2 cellular contexts compared by ENCODE assay signal in the genomic region with DNA sequence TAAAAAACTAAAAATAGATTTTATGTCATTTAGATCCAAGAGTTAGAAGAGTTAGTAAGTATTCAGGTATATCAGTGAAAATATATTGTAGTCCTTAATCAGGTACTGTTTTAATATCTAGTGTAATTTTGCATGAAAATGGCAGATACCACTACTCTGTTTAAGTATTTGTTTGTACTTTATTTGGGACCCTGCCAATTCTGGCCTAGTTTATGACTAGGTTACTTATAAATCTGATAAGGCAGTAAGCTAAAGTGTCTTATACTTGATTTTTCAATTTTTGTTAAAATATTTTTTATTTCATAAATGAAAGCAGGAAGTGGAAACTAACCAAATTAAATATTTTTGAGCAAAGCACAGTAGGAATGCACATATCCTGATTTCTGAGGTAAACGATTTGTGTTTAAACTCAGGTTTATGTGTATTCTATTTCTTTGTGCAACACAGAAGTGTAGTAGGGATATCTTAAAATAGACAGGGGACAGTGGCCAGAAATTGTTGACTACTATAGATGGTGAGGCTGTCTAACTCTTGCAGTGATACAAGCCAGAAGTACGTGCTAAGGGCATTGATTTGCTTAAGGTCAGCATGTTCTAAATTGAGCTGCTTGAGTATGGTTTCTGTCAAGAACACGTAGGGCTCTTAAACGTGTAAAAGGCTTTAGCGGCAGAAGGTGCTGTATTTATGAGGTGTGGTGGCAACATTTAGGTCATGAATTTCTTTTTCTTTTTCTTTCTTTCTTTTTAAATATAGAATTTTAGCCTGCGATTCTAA.
TF ChIP-seq lines count a peak whose summit lies in the region.

No MANE protein-coding gene starts in this region.

TF ChIP-seq in liver, 16 proteins besides CTCF, POLR2A, EP300 and RAD21 (continued from another document):
- peak; percentile 8 for TF ChIP-seq SP1 (IDR thresholded peaks at IDR 0.05)

TF ChIP-seq in HepG2, 621 proteins besides CTCF, POLR2A, EP300 and RAD21 (continued from another document):
- TF ChIP-seq MZF1 (CRISPR knock-in tag; IDR thresholded peaks at IDR 0.05; ENCODE audit: borderline replicate concordance) = no peak
- TF ChIP-seq CCDC6 (CRISPR knock-in tag; IDR thresholded peaks at IDR 0.05) = no peak
- TF ChIP-seq HDAC2 (CRISPR knock-in tag; IDR thresholded peaks at IDR 0.05) = no peak
- TF ChIP-seq ZNF841 (CRISPR knock-in tag; IDR thresholded peaks at IDR 0.05; ENCODE audit: borderline replicate concordance) = no peak
- TF ChIP-seq ZNF776 (CRISPR knock-in tag; IDR thresholded peaks at IDR 0.05) = no peak
- TF ChIP-seq FOXO1 (CRISPR knock-in tag; IDR thresholded peaks at IDR 0.05) = no peak
- TF ChIP-seq MAFF (IDR thresholded peaks at IDR 0.05; ENCODE audit: low read depth, low read length) = no peak
- TF ChIP-seq, protein P1, sequence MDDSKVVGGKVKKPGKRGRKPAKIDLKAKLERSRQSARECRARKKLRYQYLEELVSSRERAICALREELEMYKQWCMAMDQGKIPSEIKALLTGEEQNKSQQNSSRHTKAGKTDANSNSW (CRISPR knock-in tag; IDR thresholded peaks at IDR 0.05; ENCODE audit: borderline replicate concordance) = no peak
- TF ChIP-seq CC2D1A (CRISPR knock-in tag; IDR thresholded peaks at IDR 0.05) = no peak
- TF ChIP-seq, protein P2, sequence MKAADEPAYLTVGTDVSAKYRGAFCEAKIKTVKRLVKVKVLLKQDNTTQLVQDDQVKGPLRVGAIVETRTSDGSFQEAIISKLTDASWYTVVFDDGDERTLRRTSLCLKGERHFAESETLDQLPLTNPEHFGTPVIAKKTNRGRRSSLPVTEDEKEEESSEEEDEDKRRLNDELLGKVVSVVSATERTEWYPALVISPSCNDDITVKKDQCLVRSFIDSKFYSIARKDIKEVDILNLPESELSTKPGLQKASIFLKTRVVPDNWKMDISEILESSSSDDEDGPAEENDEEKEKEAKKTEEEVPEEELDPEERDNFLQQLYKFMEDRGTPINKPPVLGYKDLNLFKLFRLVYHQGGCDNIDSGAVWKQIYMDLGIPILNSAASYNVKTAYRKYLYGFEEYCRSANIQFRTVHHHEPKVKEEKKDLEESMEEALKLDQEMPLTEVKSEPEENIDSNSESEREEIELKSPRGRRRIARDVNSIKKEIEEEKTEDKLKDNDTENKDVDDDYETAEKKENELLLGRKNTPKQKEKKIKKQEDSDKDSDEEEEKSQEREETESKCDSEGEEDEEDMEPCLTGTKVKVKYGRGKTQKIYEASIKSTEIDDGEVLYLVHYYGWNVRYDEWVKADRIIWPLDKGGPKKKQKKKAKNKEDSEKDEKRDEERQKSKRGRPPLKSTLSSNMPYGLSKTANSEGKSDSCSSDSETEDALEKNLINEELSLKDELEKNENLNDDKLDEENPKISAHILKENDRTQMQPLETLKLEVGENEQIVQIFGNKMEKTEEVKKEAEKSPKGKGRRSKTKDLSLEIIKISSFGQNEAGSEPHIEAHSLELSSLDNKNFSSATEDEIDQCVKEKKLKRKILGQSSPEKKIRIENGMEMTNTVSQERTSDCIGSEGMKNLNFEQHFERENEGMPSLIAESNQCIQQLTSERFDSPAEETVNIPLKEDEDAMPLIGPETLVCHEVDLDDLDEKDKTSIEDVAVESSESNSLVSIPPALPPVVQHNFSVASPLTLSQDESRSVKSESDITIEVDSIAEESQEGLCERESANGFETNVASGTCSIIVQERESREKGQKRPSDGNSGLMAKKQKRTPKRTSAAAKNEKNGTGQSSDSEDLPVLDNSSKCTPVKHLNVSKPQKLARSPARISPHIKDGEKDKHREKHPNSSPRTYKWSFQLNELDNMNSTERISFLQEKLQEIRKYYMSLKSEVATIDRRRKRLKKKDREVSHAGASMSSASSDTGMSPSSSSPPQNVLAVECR (CRISPR knock-in tag; IDR thresholded peaks at IDR 0.05; ENCODE audit: borderline replicate concordance) = no peak
- TF ChIP-seq HOXA7 (CRISPR knock-in tag; IDR thresholded peaks at IDR 0.05) = no peak
